Comparison of ENCODE assay signal across 10 cellular contexts in the genomic region with DNA sequence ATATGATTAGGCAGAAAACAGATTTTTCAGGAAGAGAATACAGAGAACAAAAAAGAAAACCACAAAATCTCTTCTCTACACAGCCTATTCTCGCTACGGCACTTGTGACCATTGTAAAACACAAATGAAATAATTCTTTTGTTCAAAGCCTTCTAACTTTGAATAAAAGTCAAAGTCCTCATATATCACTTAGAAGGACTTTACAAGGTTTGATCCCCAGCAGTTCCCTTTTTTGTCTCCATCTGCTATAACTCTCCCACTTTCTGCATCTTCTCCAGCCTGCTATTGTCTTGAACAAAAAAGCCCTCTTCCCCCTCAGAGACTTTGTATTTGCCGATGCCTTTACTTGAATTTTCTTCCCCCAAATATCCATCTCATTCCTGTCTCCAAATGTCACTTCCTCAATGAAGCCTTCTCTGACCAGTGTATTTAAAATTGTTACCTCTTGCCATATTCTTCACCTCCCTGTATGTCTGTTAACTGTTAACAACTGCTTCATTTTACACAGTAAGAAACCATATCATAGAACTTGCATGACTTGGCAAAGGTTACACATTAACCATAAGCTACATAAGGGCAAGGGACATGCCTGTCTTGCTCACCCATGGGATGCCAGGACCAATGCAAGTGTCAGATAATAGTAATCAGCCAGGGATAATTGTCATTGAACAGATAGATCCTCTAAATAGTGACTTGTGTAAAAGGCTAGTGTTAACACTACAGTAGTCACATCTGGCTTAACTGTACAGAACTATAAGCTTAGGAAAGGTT.
A peak's percentile ranks its signal among the peaks of the same experiment; 100 is the strongest.
DNase-seq lines count a peak whose midpoint lies in the region; ATAC-seq and TF ChIP-seq lines count a peak whose summit lies in the region.
"Had no signal": no experiment of that assay in that cellular context is flagged by ENCODE, and none has a peak within 500 bp of the region (broad histone marks: within the 10 kb centered on the region; RNA-seq: fewer than 3 reads in every experiment).

No MANE protein-coding gene starts in this region.

- H3K4me1 ChIP-seq in adipocyte (ENCODE audit: control insufficient read depth, insufficient read depth, low read length): peaks cover 39% of the 10 kb centered on the region
- H3K4me1 ChIP-seq in naive thymus-derived CD4-positive, alpha-beta T cell (ENCODE audit: control insufficient read depth in 2 of 2, insufficient read depth in 2 of 2, low read length in 2 of 2): peaks cover 54 to 58% of the 10 kb centered on the region in 2 donors
- H3K4me1 ChIP-seq in SJCRH30: no peaks in the 10 kb centered on the region
- H3K4me1 ChIP-seq: psoas muscle had no signal

- peak; percentile 75 for ATAC-seq in GM18505 (IDR thresholded peaks at IDR 0.05; ENCODE audit: unreplicated experiment)
- ATAC-seq in HG02938 (IDR thresholded peaks at IDR 0.05; ENCODE audit: unreplicated experiment): peak; percentile 76
- ATAC-seq in naive thymus-derived CD4-positive, alpha-beta T cell: peak; percentile 53

- no peaks in the 10 kb centered on the region for H3K27me3 Mint-ChIP-seq in naive thymus-derived CD4-positive, alpha-beta T cell
- H3K27me3 Mint-ChIP-seq: IgD-negative memory B cell had no signal

- H3K27ac ChIP-seq in naive thymus-derived CD4-positive, alpha-beta T cell (ENCODE audit: low read depth, low read length): peak overlapping the region; percentile 1
- no peak overlapping the region for H3K27ac ChIP-seq in SJCRH30
- H3K27ac ChIP-seq: psoas muscle had no signal

- H3K9me3 Mint-ChIP-seq in naive thymus-derived CD4-positive, alpha-beta T cell: peaks cover 0 to 10% (median 0%) of the 10 kb centered on the region in 11 donors

- H3K9ac ChIP-seq in adipocyte (ENCODE audit: low read length): peak overlapping the region; percentile 76

- H3K9me3 ChIP-seq in adipocyte (ENCODE audit: control insufficient read depth, low read length): no peaks in the 10 kb centered on the region
- H3K9me3 ChIP-seq in naive thymus-derived CD4-positive, alpha-beta T cell (ENCODE audit: control insufficient read depth in 2 of 3, low read length in 3 of 3): no peaks in the 10 kb centered on the region
- H3K9me3 ChIP-seq in SJCRH30 (replicated peaks): no peaks in the 10 kb centered on the region
- H3K9me3 ChIP-seq: psoas muscle had no signal

- POLR2A ChIA-PET in naive thymus-derived CD4-positive, alpha-beta T cell (lab: Charles Lee): interaction anchor here (0.9 to 1.1 kb wide), 2 partner anchors 94 to 121 kb away, joined by 3 read pairs; no protein-coding TSS in a partner anchor

- H3K4me3 ChIP-seq in adipocyte (ENCODE audit: low read length): peak overlapping the region; percentile 61
- peak overlapping the region; percentile 33 for H3K4me3 ChIP-seq in naive thymus-derived CD4-positive, alpha-beta T cell (ENCODE audit: low read length)
- no peak overlapping the region for H3K4me3 ChIP-seq in SJCRH30
- H3K4me3 ChIP-seq: psoas muscle had no signal

- H3K36me3 ChIP-seq in adipocyte (ENCODE audit: control insufficient read depth, insufficient read depth, low read length, severe bottlenecking) (peaks cover 46% of the 10 kb centered on the region), SJCRH30 (no peaks in the 10 kb centered on the region)
- peaks cover 0 to 3% (median 0%) of the 10 kb centered on the region in 3 experiments for H3K36me3 ChIP-seq in naive thymus-derived CD4-positive, alpha-beta T cell (ENCODE audit: control insufficient read depth in 2 of 3, insufficient read depth in 3 of 3, low read length in 3 of 3)

- TF ChIP-seq POLR2A in GM18505 (IDR thresholded peaks at IDR 0.05; ENCODE audit: borderline replicate concordance, extremely low read depth, insufficient read depth, insufficient read length): no peak

- peak overlapping the region; percentile 3 to 98 (median 77) for H3K27ac Mint-ChIP-seq in naive thymus-derived CD4-positive, alpha-beta T cell

- peaks cover 8 to 61% (median 18%) of the 10 kb centered on the region in 5 donors for H3K36me3 Mint-ChIP-seq in naive thymus-derived CD4-positive, alpha-beta T cell

- peak overlapping the region; percentile 16 to 80 (median 72) for H3K4me3 Mint-ChIP-seq in naive thymus-derived CD4-positive, alpha-beta T cell
- H3K4me3 Mint-ChIP-seq: IgD-negative memory B cell had no signal

- H3K4me1 Mint-ChIP-seq in naive thymus-derived CD4-positive, alpha-beta T cell: peaks cover 30 to 87% (median 77%) of the 10 kb centered on the region in 7 donors

- intact Hi-C loops in naive thymus-derived CD4-positive, alpha-beta T cell (cut with micrococcal nuclease): loop anchor here in 1 of 2 donors (2.0 kb wide), 1 partner anchor 16 kb away; no protein-coding TSS in a partner anchor

- H3K27me3 ChIP-seq in adipocyte (replicated peaks; ENCODE audit: control insufficient read depth, insufficient read depth, low read length) (no peaks in the 10 kb centered on the region), SJCRH30 (no peaks in the 10 kb centered on the region)
- no peaks in the 10 kb centered on the region for H3K27me3 ChIP-seq in naive thymus-derived CD4-positive, alpha-beta T cell (ENCODE audit: control insufficient read depth in 2 of 2, insufficient read depth in 2 of 2, low read length in 2 of 2)

- DNase-seq in adipocyte (ENCODE audit: low read depth): no peak
- DNase-seq in naive thymus-derived CD4-positive, alpha-beta T cell: no peak
- DNase-seq in SJCRH30: no peak
- DNase-seq in activated gamma-delta T cell treated with Interleukin-2 at 50 U/mL for 16 hours: no peak
- DNase-seq in mesenteric fat pad (ENCODE audit: low spot score): no peak
- DNase-seq in 8988T: no peak
- DNase-seq: psoas muscle had no signal

- CTCF ChIA-PET in naive thymus-derived CD4-positive, alpha-beta T cell (lab: Charles Lee): no interaction called here
